21 cellular contexts compared by ENCODE assay signal in genomic region chr4:93384897-93385296, GRCh38.
DNase-seq lines count a peak whose midpoint lies in the region; ATAC-seq and TF ChIP-seq lines count a peak whose summit lies in the region.
"Had no signal": no experiment of that assay in that cellular context is flagged by ENCODE, and none has a peak within 500 bp of the region (broad histone marks: within the 10 kb centered on the region; RNA-seq: fewer than 3 reads in every experiment).

No MANE protein-coding gene starts in this region.

- POLR2A ChIA-PET in PC-3 (lab: Charles Lee; ENCODE audit: unreplicated experiment): no interaction called here

- H3K9me3 ChIP-seq in PC-3 (ENCODE audit: low read length): no peaks in the 10 kb centered on the region
- H3K9me3 ChIP-seq in WERI-Rb-1 (ENCODE audit: severe bottlenecking): no peaks in the 10 kb centered on the region
- H3K9me3 ChIP-seq: left lung had no signal

- intact Hi-C loops in PC-3 (cut with micrococcal nuclease): no loop called here

- BruUV-seq in PC-3 (replicated peaks; lab: Mats Ljungman, UMichigan): no TSS peak

- H3K4me3 ChIP-seq in PC-3 (ENCODE audit: low read length): peak overlapping the region; percentile 25; the same call in 1 of the 2 replicates
- no peak overlapping the region for H3K4me3 ChIP-seq in kidney epithelial cell (ENCODE audit: low read depth, low read length)
- H3K4me3 ChIP-seq in WERI-Rb-1 (ENCODE audit: low read depth, low read length): no peak overlapping the region
- H3K4me3 ChIP-seq: coronary artery, left lung had no signal

- peak; percentile 82 for ATAC-seq in PC-3
- no peak for ATAC-seq in stimulated activated naive CD8-positive, alpha-beta T cell treated with anti-CD3 and anti-CD28 coated beads, Interleukin-15, Interleukin-2, amounts not matched to agents 100 U/mL and 50 U/mL, for 24 hours
- ATAC-seq: left lung had no signal

- TF ChIP-seq CTCF in PC-3 (conservative IDR thresholded peaks at IDR 0.05; ENCODE audit: low read depth, low read length): no peak
- TF ChIP-seq CTCF in kidney epithelial cell (IDR thresholded peaks at IDR 0.05; ENCODE audit: insufficient read depth, low read length, poor library complexity, severe bottlenecking): no peak
- TF ChIP-seq CTCF in WERI-Rb-1 (IDR thresholded peaks at IDR 0.05; ENCODE audit: low read depth, low read length): no peak
- no peak for TF ChIP-seq CTCF in GM13976 (IDR thresholded peaks at IDR 0.05; ENCODE audit: borderline replicate concordance, control extremely low read depth, extremely low read depth, insufficient read depth, missing control alignments)

- no peaks in the 10 kb centered on the region for H3F3A ChIP-seq in PC-3 (ENCODE audit: low read length, unreplicated experiment)

- H3K4me1 ChIP-seq in PC-3 (ENCODE audit: insufficient read depth, low read length): peaks cover 23% of the 10 kb centered on the region
- H3K4me1 ChIP-seq: left lung had no signal

- in situ Hi-C loops in Caki2 (cut with HindIII; ENCODE audit: low pct_unique_long_range_greater_than_20kb, low sequenced_read_pairs): no loop called here
- in situ Hi-C loops in GM13976 (cut with MboI; ENCODE audit: low sequenced_read_pairs, unreplicated experiment): no loop called here

- peak overlapping the region; percentile 81 for H3K27ac ChIP-seq in PC-3 (ENCODE audit: low read length)
- H3K27ac ChIP-seq in WERI-Rb-1: no peak overlapping the region
- H3K27ac ChIP-seq: coronary artery, left lung had no signal

- peak overlapping the region; percentile 58 for H3K4me2 ChIP-seq in PC-3 (ENCODE audit: low read length)

- no peaks in the 10 kb centered on the region for H3K9me2 ChIP-seq in PC-3 (replicated peaks; ENCODE audit: low read length)

- no peak overlapping the region for H2AFZ ChIP-seq in PC-3 (ENCODE audit: low read length)

- H3K36me3 ChIP-seq in PC-3 (ENCODE audit: low read depth, low read length) (no peaks in the 10 kb centered on the region), kidney epithelial cell (ENCODE audit: control insufficient read depth, insufficient read depth, low read length) (no peaks in the 10 kb centered on the region), WERI-Rb-1 (no peaks in the 10 kb centered on the region)
- H3K36me3 ChIP-seq: left lung had no signal

- H4K20me1 ChIP-seq in PC-3 (ENCODE audit: low read length): no peaks in the 10 kb centered on the region

- H3K27me3 ChIP-seq in PC-3 (ENCODE audit: low read length) (no peaks in the 10 kb centered on the region), kidney epithelial cell (ENCODE audit: control insufficient read depth, insufficient read depth, low read length) (no peaks in the 10 kb centered on the region), WERI-Rb-1 (ENCODE audit: insufficient read depth, low read depth, severe bottlenecking) (no peaks in the 10 kb centered on the region)
- H3K27me3 ChIP-seq: left lung had no signal

- H3K79me2 ChIP-seq in PC-3 (ENCODE audit: low read length): no peaks in the 10 kb centered on the region

- CTCF ChIA-PET in PC-3 (lab: Charles Lee): no interaction called here

- peak overlapping the region; percentile 26; the same call in 1 of the 2 replicates for H3K9ac ChIP-seq in PC-3 (ENCODE audit: low read length)

- DNase-seq in Caki2 (ENCODE audit: low read depth) (peak; percentile 73), PC-3 (peak; percentile 65), dedifferentiated amniotic fluid mesenchymal stem cell (ENCODE audit: extremely low spot score) (peak; percentile 40), kidney epithelial cell (ENCODE audit: low read depth) (peak; percentile 21), WERI-Rb-1 (no peak), GM13976 (ENCODE audit: low spot score) (no peak)
- DNase-seq in stimulated activated CD4-positive, alpha-beta T cell treated with anti-CD3 and anti-CD28 coated beads, Interleukin-15, amount 100 ng/mL, for 24 hours: no peak
- DNase-seq in stimulated activated naive CD8-positive, alpha-beta T cell treated with anti-CD3 and anti-CD28 coated beads, Interleukin-15, Interleukin-2, amounts not matched to agents 100 U/mL and 50 U/mL, for 24 hours: no peak
- DNase-seq: activated B cell treated with CpG ODN at 0.5 μM for 24 hours; activated CD4-positive, alpha-beta memory T cell treated with anti-CD3 and anti-CD28 coated beads, Interleukin-2, amount 10 ng/mL, durations not matched to agents 7 days and 5 days; activated naive CD4-positive, alpha-beta T cell; CD4-positive, CD25-positive, alpha-beta regulatory T cell; DMS79 treated with DMSO at 0.1 percent for 48 hours; left lung; midbrain; NCI-H1105 treated with DMSO at 0.1 percent for 48 hours; NCI-H69; nephron progenitor cell; SHP77; stimulated activated CD8-positive, alpha-beta memory T cell treated with anti-CD3 and anti-CD28 coated beads, Interleukin-4, amount 100 ng/mL, for 48 hours had no signal

Comparison
In these comparisons a context has a peak if more than half of its experiments do, and no peak if none do; other contexts are left out.
1. DNase-seq: peak in Caki2 (single experiment), PC-3 (single experiment), dedifferentiated amniotic fluid mesenchymal stem cell (single experiment) and kidney epithelial cell (single experiment); none in stimulated activated CD4-positive, alpha-beta T cell treated with anti-CD3 and anti-CD28 coated beads, Interleukin-15, amount 100 ng/mL, for 24 hours (single experiment), WERI-Rb-1 (single experiment), GM13976 (single experiment) and stimulated activated naive CD8-positive, alpha-beta T cell treated with anti-CD3 and anti-CD28 coated beads, Interleukin-15, Interleukin-2, amounts not matched to agents 100 U/mL and 50 U/mL, for 24 hours (single experiment).